In the genomic region with DNA sequence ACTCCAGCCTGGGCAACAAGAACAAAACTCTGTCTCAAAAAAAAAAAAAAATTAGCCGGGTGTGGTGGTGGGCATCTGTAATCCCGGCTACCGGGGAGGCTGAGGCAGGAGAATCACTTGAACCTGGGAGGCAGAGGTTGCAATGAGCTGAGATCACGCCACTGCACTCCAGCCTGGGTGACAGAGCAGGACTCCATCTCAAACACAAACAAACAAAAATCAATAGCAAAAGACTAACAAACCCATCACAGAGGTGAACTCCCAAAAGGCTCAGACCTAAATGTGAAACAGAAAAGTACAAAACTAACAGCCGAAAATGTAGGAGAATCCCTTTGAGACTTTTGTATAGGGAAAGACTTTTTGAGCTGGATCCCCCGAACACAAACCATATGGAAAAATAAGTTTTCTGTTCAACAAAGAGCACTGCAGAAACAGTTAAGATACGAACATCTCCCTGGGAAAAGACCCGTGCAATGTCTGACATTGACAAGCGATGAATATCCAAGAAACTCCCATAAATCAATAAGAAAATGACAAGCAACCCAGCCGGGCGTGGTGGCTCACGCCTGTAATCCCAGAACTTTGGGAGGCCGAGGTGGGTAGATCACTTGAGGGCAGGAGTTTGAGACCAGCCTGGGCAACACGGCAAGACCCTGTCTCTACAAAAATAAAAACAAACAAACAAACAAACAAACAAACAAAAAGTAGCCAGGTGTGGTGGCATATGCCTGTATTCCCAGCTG, we compare ENCODE assay signal across 15 cellular contexts. TPM values are rescaled to one million over a fixed set of nuclear protein-coding genes. Genes with fewer than 3 reads are reported as not detected.
DNase-seq lines count a peak whose midpoint lies in the region; ATAC-seq, FAIRE-seq and TF ChIP-seq lines count a peak whose summit lies in the region.
"Not testable (repeated sequence)": the region's sequence is repeated elsewhere in the genome, so short reads cannot be mapped to it uniquely, and the experiment has no call there.
"Had no signal": no experiment of that assay in that cellular context is flagged by ENCODE, and none has a peak within 500 bp of the region (broad histone marks: within the 10 kb centered on the region; RNA-seq: fewer than 3 reads in every experiment).

No MANE protein-coding gene starts in this region.

- not testable (repeated sequence) for TF ChIP-seq CTCF in chondrocyte (IDR thresholded peaks at IDR 0.05); HepG2 (CRISPR knock-in tag; IDR thresholded peaks at IDR 0.05); right lobe of liver (IDR thresholded peaks at IDR 0.05)

- CTCF ChIA-PET in HepG2 (lab: Yijun Ruan, JAX; ENCODE audit: low intra/inter-chr PET ratio, low total read pairs): not testable (repeated sequence)

- not testable (repeated sequence) for H3K4me2 ChIP-seq in HepG2 (ENCODE audit: low read depth, low read length)

- not testable (repeated sequence) for H3K9me3 Mint-ChIP-seq in chondrocyte (ENCODE audit: low read depth)

- not testable (repeated sequence) for ATAC-seq in HepG2; aorta (ENCODE audit: low FRiP score)
- ATAC-seq in right lobe of liver: peak; percentile 62 to 89 (median 74)

- intact Hi-C loops in HepG2 (cut with micrococcal nuclease; ENCODE audit: unreplicated experiment); right lobe of liver (cut with DNase I); posterior vena cava (cut with DNase I); aorta (cut with DNase I): not testable (repeated sequence)

- not testable (repeated sequence) for H3K27ac ChIP-seq in HepG2 (ENCODE audit: extremely low read length, insufficient read depth, low read length); right lobe of liver; aorta (ENCODE audit: low read depth in 1 of 2, low read length in 2 of 2)

- H3K27me3 ChIP-seq in HepG2 (ENCODE audit: control insufficient read depth in 1 of 2, insufficient read depth in 2 of 2, low read length in 2 of 2): peaks cover 0 to 23% of the 10 kb centered on the region in 2 experiments; a peak in 2 of 5 replicates
- H3K27me3 ChIP-seq in right lobe of liver; aorta (ENCODE audit: control insufficient read depth in 1 of 2, insufficient read depth in 2 of 2, low read length in 1 of 2): not testable (repeated sequence)

- BruUV-seq in HepG2 (replicated peaks; lab: Mats Ljungman, UMichigan): not testable (repeated sequence)

- H3K79me2 ChIP-seq in HepG2 (ENCODE audit: insufficient read depth, low read length): not testable (repeated sequence)

- peaks cover 16% of the 10 kb centered on the region for H3K4me1 ChIP-seq in HepG2 (ENCODE audit: insufficient read depth, low read length)
- not testable (repeated sequence) for H3K4me1 ChIP-seq in right lobe of liver; aorta (ENCODE audit: control insufficient read depth in 1 of 2, insufficient read depth in 2 of 2, low read length in 2 of 2)

- not testable (repeated sequence) for H3K4me3 Mint-ChIP-seq in chondrocyte (ENCODE audit: unreplicated experiment)

- not testable (repeated sequence) for TF ChIP-seq RAD21 in HepG2 (CRISPR knock-in tag; IDR thresholded peaks at IDR 0.05)

- not testable (repeated sequence) for H3K9me3 ChIP-seq in HepG2 (ENCODE audit: low read length); right lobe of liver; aorta (ENCODE audit: control insufficient read depth, low read length)

- H3K4me3 ChIP-seq in HepG2 (replicated peaks in 1 of 3; ENCODE audit: insufficient read depth in 1 of 3, low read depth in 2 of 3, low read length in 3 of 3); right lobe of liver; aorta (ENCODE audit: low read length in 2 of 2): not testable (repeated sequence)

- H3K27ac Mint-ChIP-seq in chondrocyte (ENCODE audit: unreplicated experiment): not testable (repeated sequence)

- H4K20me1 ChIP-seq in HepG2 (ENCODE audit: insufficient read depth, low read length): not testable (repeated sequence)

- H3K9ac ChIP-seq in HepG2 (ENCODE audit: insufficient read depth, low read depth, low read length): not testable (repeated sequence)

- H3K36me3 ChIP-seq in HepG2 (replicated peaks in 1 of 2; ENCODE audit: control insufficient read depth in 1 of 2, insufficient read depth in 2 of 2, low read length in 2 of 2); right lobe of liver; aorta (ENCODE audit: control insufficient read depth in 1 of 2, insufficient read depth in 2 of 2, low read length in 1 of 2): not testable (repeated sequence)

- DNase-seq in NCI-H2171 treated with DMSO at 0.1 percent for 48 hours (lab: John Stamatoyannopoulos, UW) (peak; percentile 8), chondrocyte (ENCODE audit: low spot score) (peak; percentile 8), posterior vena cava (ENCODE audit: low spot score) (peak; percentile 47), aorta (peak; percentile 12 to 24)
- DNase-seq in HepG2 (ENCODE audit: low spot score); right lobe of liver: not testable (repeated sequence)

- H2AFZ ChIP-seq in HepG2 (ENCODE audit: low read length): not testable (repeated sequence)

- WGBS in HepG2 (ENCODE audit: low lambda C conversion rate): 7% methylated on average over 14 of the region's 14 CpGs
- 30% methylated on average over 14 of the region's 14 CpGs for WGBS in right lobe of liver (ENCODE audit: insufficient coverage, low coverage, low lambda C conversion rate, missing lambda C conversion rate)
- 66 to 72% methylated on average over 14 of the region's 14 CpGs for WGBS in aorta, 2 donors

- POLR2A ChIA-PET in HepG2 (lab: Yijun Ruan, JAX): not testable (repeated sequence)

- in situ Hi-C loops in HepG2 (cut with HindIII; ENCODE audit: extremely low pct_ligation_motif_present, low pct_unique_long_range_greater_than_20kb): loop anchor here (25.0 kb wide), 1 partner anchor 309 kb away; no protein-coding TSS in a partner anchor

- not testable (repeated sequence) for TF ChIP-seq EP300 in HepG2 (IDR thresholded peaks at IDR 0.05; ENCODE audit: low read depth in 2 of 2, low read length in 2 of 2); HepG2 (CRISPR knock-in tag; IDR thresholded peaks at IDR 0.05; ENCODE audit: borderline replicate concordance)

- TF ChIP-seq POLR2A in HepG2 (IDR thresholded peaks at IDR 0.05; ENCODE audit: insufficient read depth in 1 of 2, low read depth in 2 of 2, low read length in 2 of 2); right lobe of liver (IDR thresholded peaks at IDR 0.05): not testable (repeated sequence)

- H3K27me3 Mint-ChIP-seq in chondrocyte (ENCODE audit: low read depth): not testable (repeated sequence)

- not testable (repeated sequence) for H3K4me1 Mint-ChIP-seq in chondrocyte (ENCODE audit: low read depth)

- not testable (repeated sequence) for FAIRE-seq in HepG2 (lab: Jason Lieb, UNC)

- H3K36me3 Mint-ChIP-seq in chondrocyte (ENCODE audit: low read depth): not testable (repeated sequence)

RNA-seq across cellular contexts. Expression of a gene that starts 13.7 kb away (rescaled TPM):
- 26.1 to 35.7 TPM (median 30.4 TPM) in 3 replicates for total RNA-seq in chondrocyte
- total RNA-seq in HepG2 (2016; rRNA removed; fragmentation: Illumina TruSeq; extraction: Trizol): 7.1 and 8.1 TPM in 2 replicates
- total RNA-seq in HepG2 (2016; cell fraction: cytosol; rRNA removed; fragmentation: Illumina TruSeq; extraction: Trizol; ENCODE audit: low read depth): 0.51 and 0.88 TPM in 2 replicates
- 7.1 and 7.5 TPM in 2 replicates for total RNA-seq in HepG2 (2016; cell fraction: insoluble cytoplasmic fraction; rRNA removed; fragmentation: Illumina TruSeq; extraction: Trizol)
- total RNA-seq in HepG2 (2016; cell fraction: membrane; rRNA removed; fragmentation: Illumina TruSeq; extraction: Trizol): 2.1 and 2.7 TPM in 2 replicates
- 5.7 and 8.6 TPM in 2 replicates for total RNA-seq in HepG2 (2016; cell fraction: nucleus; rRNA removed; fragmentation: Illumina TruSeq; extraction: Trizol)
- polyA plus RNA-seq in HepG2 (2011; rRNA removed): 3.0 and 3.2 TPM in 2 replicates
- 1.3 and 1.8 TPM in 2 replicates for polyA plus RNA-seq in HepG2 (2011; cell fraction: cytosol; rRNA removed)
- polyA plus RNA-seq in HepG2 (2011; cell fraction: nucleus; rRNA removed): 10.1 and 11.0 TPM in 2 replicates
- polyA plus RNA-seq in HepG2 (2012): 9.5 and 9.7 TPM in 2 replicates
- 0.27 and 0.32 TPM in 2 replicates for polyA plus RNA-seq in HepG2 (2016; cell fraction: cytosol; fragmentation: Illumina TruSeq; extraction: Trizol; ENCODE audit: low read depth)
- polyA plus RNA-seq in HepG2 (2016; cell fraction: insoluble cytoplasmic fraction; fragmentation: Illumina TruSeq; extraction: Trizol; ENCODE audit: low read depth): 2.6 and 3.8 TPM in 2 replicates
- 0.63 and 0.71 TPM in 2 replicates for polyA plus RNA-seq in HepG2 (2016; cell fraction: membrane; fragmentation: Illumina TruSeq; extraction: Trizol; ENCODE audit: low read depth)
- polyA plus RNA-seq in HepG2 (2016; cell fraction: nucleus; fragmentation: Illumina TruSeq; extraction: Trizol; ENCODE audit: insufficient read depth, low read depth): 10.0 and 15.0 TPM in 2 replicates
- 14.7 and 16.6 TPM in 2 replicates for polyA minus RNA-seq in HepG2 (2011; rRNA and poly(A)+ RNA removed; ENCODE audit: low replicate concordance)
- polyA minus RNA-seq in HepG2 (2011; cell fraction: cytosol; rRNA and poly(A)+ RNA removed): 3.3 and 5.4 TPM in 2 replicates
- polyA minus RNA-seq in HepG2 (2011; cell fraction: nucleus; rRNA and poly(A)+ RNA removed): 8.6 and 9.3 TPM in 2 replicates
- total RNA-seq in right lobe of liver: 10 to 100 TPM in 5 of 6 experiments, 1 to 10 TPM in 1; 9.2 to 19.7 (median 17.6) TPM
- total RNA-seq in posterior vena cava: 10 to 100 TPM; 33.0 to 38.2 TPM
- 10 to 100 TPM; 56.6 to 58.3 TPM for total RNA-seq in aorta
- polyA plus RNA-seq in aorta: 10 to 100 TPM in 1 of 2 donors, 1 to 10 TPM in 1; 9.4 to 16.9 TPM

RNA-seq across cellular contexts. Expression of a gene that starts 51.7 kb away (rescaled TPM):
- not detected in 3 replicates for total RNA-seq in chondrocyte
- total RNA-seq in HepG2 (2016; rRNA removed; fragmentation: Illumina TruSeq; extraction: Trizol): not detected in 2 replicates
- not detected in 2 replicates for total RNA-seq in HepG2 (2016; cell fraction: cytosol; rRNA removed; fragmentation: Illumina TruSeq; extraction: Trizol; ENCODE audit: low read depth)
- not detected in 2 replicates for total RNA-seq in HepG2 (2016; cell fraction: insoluble cytoplasmic fraction; rRNA removed; fragmentation: Illumina TruSeq; extraction: Trizol)
- total RNA-seq in HepG2 (2016; cell fraction: membrane; rRNA removed; fragmentation: Illumina TruSeq; extraction: Trizol): not detected in 2 replicates
- total RNA-seq in HepG2 (2016; cell fraction: nucleus; rRNA removed; fragmentation: Illumina TruSeq; extraction: Trizol): not detected in 2 replicates
- polyA plus RNA-seq in HepG2 (2011; rRNA removed): 0.01 TPM in 1 of 2 replicates, not detected in the other
- under 0.01 TPM in 1 of 2 replicates, not detected in the other for polyA plus RNA-seq in HepG2 (2011; cell fraction: cytosol; rRNA removed)
- polyA plus RNA-seq in HepG2 (2011; cell fraction: nucleus; rRNA removed): 0.02 TPM in 1 of 2 replicates, not detected in the other
- polyA plus RNA-seq in HepG2 (2012): not detected in 2 replicates
- polyA plus RNA-seq in HepG2 (2016; cell fraction: cytosol; fragmentation: Illumina TruSeq; extraction: Trizol; ENCODE audit: low read depth): not detected in 2 replicates
- polyA plus RNA-seq in HepG2 (2016; cell fraction: insoluble cytoplasmic fraction; fragmentation: Illumina TruSeq; extraction: Trizol; ENCODE audit: low read depth): not detected in 2 replicates
- polyA plus RNA-seq in HepG2 (2016; cell fraction: membrane; fragmentation: Illumina TruSeq; extraction: Trizol; ENCODE audit: low read depth): not detected in 2 replicates
- polyA plus RNA-seq in HepG2 (2016; cell fraction: nucleus; fragmentation: Illumina TruSeq; extraction: Trizol; ENCODE audit: insufficient read depth, low read depth): not detected in 2 replicates
- polyA minus RNA-seq in HepG2 (2011; rRNA and poly(A)+ RNA removed; ENCODE audit: low replicate concordance): 0.09 TPM in 1 of 2 replicates, not detected in the other
- polyA minus RNA-seq in HepG2 (2011; cell fraction: cytosol; rRNA and poly(A)+ RNA removed): not detected in 2 replicates
- polyA minus RNA-seq in HepG2 (2011; cell fraction: nucleus; rRNA and poly(A)+ RNA removed): not detected in 2 replicates
- total RNA-seq in right lobe of liver: not detected
- under 1 TPM in 1 of 2 donors, not detected in 1; 0.05 TPM for total RNA-seq in posterior vena cava
- total RNA-seq in aorta: not detected
- polyA plus RNA-seq in aorta: 1 to 10 TPM in 1 of 2 donors, not detected in 1; 1.6 TPM
- total RNA-seq: A673; CD4-positive, alpha-beta memory T cell; CD4-positive, CD25-positive, alpha-beta regulatory T cell; CD8-positive, alpha-beta memory T cell; Daoy; G401; GM12878 had no signal
- polyA plus RNA-seq: AG04450; CD14-positive monocyte; CD4-positive, alpha-beta memory T cell; CD4-positive, CD25-positive, alpha-beta regulatory T cell; CD8-positive, alpha-beta memory T cell had no signal

RNA-seq across cellular contexts. Expression of a gene that starts 55.4 kb away (rescaled TPM):
- total RNA-seq in chondrocyte: 794 to 1,203 TPM (median 1,180 TPM) in 3 replicates
- total RNA-seq in HepG2 (2016; rRNA removed; fragmentation: Illumina TruSeq; extraction: Trizol): 9.2 and 21.2 TPM in 2 replicates
- total RNA-seq in HepG2 (2016; cell fraction: cytosol; rRNA removed; fragmentation: Illumina TruSeq; extraction: Trizol; ENCODE audit: low read depth): 3.3 and 3.6 TPM in 2 replicates
- 8.0 and 21.0 TPM in 2 replicates for total RNA-seq in HepG2 (2016; cell fraction: insoluble cytoplasmic fraction; rRNA removed; fragmentation: Illumina TruSeq; extraction: Trizol)
- 8.0 and 9.1 TPM in 2 replicates for total RNA-seq in HepG2 (2016; cell fraction: membrane; rRNA removed; fragmentation: Illumina TruSeq; extraction: Trizol)
- total RNA-seq in HepG2 (2016; cell fraction: nucleus; rRNA removed; fragmentation: Illumina TruSeq; extraction: Trizol): 18.0 and 20.9 TPM in 2 replicates
- polyA plus RNA-seq in HepG2 (2011; rRNA removed): 1,576 and 2,365 TPM in 2 replicates
- polyA plus RNA-seq in HepG2 (2011; cell fraction: cytosol; rRNA removed): 1,491 and 1,809 TPM in 2 replicates
- polyA plus RNA-seq in HepG2 (2011; cell fraction: nucleus; rRNA removed): 562 and 817 TPM in 2 replicates
- 545 and 706 TPM in 2 replicates for polyA plus RNA-seq in HepG2 (2012)
- 3.7 and 4.4 TPM in 2 replicates for polyA plus RNA-seq in HepG2 (2016; cell fraction: cytosol; fragmentation: Illumina TruSeq; extraction: Trizol; ENCODE audit: low read depth)
- polyA plus RNA-seq in HepG2 (2016; cell fraction: insoluble cytoplasmic fraction; fragmentation: Illumina TruSeq; extraction: Trizol; ENCODE audit: low read depth): 9.1 and 11.4 TPM in 2 replicates
- 6.1 and 6.8 TPM in 2 replicates for polyA plus RNA-seq in HepG2 (2016; cell fraction: membrane; fragmentation: Illumina TruSeq; extraction: Trizol; ENCODE audit: low read depth)
- 38.3 and 38.7 TPM in 2 replicates for polyA plus RNA-seq in HepG2 (2016; cell fraction: nucleus; fragmentation: Illumina TruSeq; extraction: Trizol; ENCODE audit: insufficient read depth, low read depth)
- polyA minus RNA-seq in HepG2 (2011; rRNA and poly(A)+ RNA removed; ENCODE audit: low replicate concordance): 6.3 and 1,949 TPM in 2 replicates
- polyA minus RNA-seq in HepG2 (2011; cell fraction: cytosol; rRNA and poly(A)+ RNA removed): 904 and 1,305 TPM in 2 replicates
- 242 and 430 TPM in 2 replicates for polyA minus RNA-seq in HepG2 (2011; cell fraction: nucleus; rRNA and poly(A)+ RNA removed)
- total RNA-seq in right lobe of liver: 100 to 1,000 TPM in 3 of 6 experiments, 10 to 100 TPM in 2, 1 to 10 TPM in 1; 5.4 to 497 (median 98.6) TPM
- total RNA-seq in posterior vena cava: 100 to 1,000 TPM in 1 of 2 donors, 10 to 100 TPM in 1; 77.3 to 240 TPM
- 100 to 1,000 TPM in 1 of 2 donors, 10 to 100 TPM in 1; 57.1 to 693 TPM for total RNA-seq in aorta
- 100 to 1,000 TPM in 1 of 2 donors, 10 to 100 TPM in 1; 71.5 to 137 TPM for polyA plus RNA-seq in aorta
- polyA plus RNA-seq: CD4-positive, alpha-beta memory T cell; CD4-positive, CD25-positive, alpha-beta regulatory T cell; CD8-positive, alpha-beta memory T cell had no signal
